1 cellular context compared by ENCODE assay signal in the genomic region with DNA sequence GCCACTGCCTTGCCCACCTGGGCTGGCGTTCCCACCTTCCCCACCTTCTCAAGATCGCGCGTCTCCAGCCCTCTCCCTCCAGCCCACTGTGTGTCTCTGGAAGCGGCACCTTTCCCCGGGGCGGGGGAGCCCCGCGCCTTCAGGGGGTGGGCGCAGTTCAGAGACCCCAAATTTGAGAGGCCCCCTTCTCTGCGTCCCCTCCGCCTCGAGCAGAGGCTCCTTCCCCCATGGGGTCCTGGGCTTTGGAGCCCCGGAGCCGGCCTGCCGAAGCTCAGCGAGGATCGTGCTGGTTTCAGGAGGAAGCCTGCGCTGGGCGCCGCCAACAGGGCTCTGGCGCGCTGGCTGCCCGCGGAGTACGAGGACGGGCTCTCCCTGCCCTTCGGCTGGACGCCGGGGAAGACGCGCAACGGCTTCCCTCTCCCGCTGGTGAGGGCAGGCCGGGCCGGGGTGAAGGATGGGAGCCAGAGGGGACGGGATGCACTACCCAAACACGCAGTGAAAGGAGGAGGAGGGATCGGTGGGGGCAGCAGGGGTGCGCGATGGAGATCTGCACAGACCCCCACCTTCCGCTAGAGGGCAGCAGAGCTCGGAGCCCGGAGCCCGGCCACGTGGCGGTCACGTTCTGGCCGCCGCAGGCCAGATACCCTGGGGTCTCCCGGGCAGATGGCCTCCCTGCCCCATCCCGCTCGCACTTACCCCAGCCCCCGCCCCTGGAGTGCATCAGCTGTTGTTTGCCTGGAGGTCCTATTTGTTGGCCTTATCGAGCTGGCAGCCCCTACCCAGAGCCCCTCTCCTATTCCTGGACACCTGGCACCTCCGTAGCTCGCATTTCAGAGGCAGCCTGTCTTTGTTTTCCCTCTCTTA.
TF ChIP-seq lines count a peak whose summit lies in the region.

No MANE protein-coding gene starts in this region.

TF ChIP-seq in GM12878, 131 proteins besides CTCF, POLR2A, EP300 and RAD21 (continues in another document):
- TF ChIP-seq SMAD1 (IDR thresholded peaks at IDR 0.05; ENCODE audit: low read depth, partially characterized antibody): no peak
- TF ChIP-seq BCLAF1 (IDR thresholded peaks at IDR 0.05): no peak
- TF ChIP-seq POU2F2 (IDR thresholded peaks at IDR 0.05; ENCODE audit: borderline replicate concordance, low read depth, low read length): no peak
- no peak for TF ChIP-seq CHD1 (IDR thresholded peaks at IDR 0.05; ENCODE audit: low read depth, low read length)
- TF ChIP-seq GATAD2B (conservative IDR thresholded peaks at IDR 0.05; ENCODE audit: low read depth): peak; percentile 49; the same call in 1 of the 2 replicates
- TF ChIP-seq ZNF24 (IDR thresholded peaks at IDR 0.05): no peak
- no peak for TF ChIP-seq RUNX3 (IDR thresholded peaks at IDR 0.05; ENCODE audit: low read length)
- no peak for TF ChIP-seq FOXM1 (IDR thresholded peaks at IDR 0.05; ENCODE audit: low read depth, low read length)
- TF ChIP-seq ZNF274 (IDR thresholded peaks at IDR 0.05; ENCODE audit: insufficient read depth, insufficient read length): no peak
- TF ChIP-seq CREB1 (IDR thresholded peaks at IDR 0.05; ENCODE audit: low read depth): no peak
- TF ChIP-seq IRF4 (IDR thresholded peaks at IDR 0.05; ENCODE audit: low read depth, low read length): no peak
- TF ChIP-seq SMAD5 (IDR thresholded peaks at IDR 0.05; ENCODE audit: low read depth): no peak
- TF ChIP-seq, protein P1, sequence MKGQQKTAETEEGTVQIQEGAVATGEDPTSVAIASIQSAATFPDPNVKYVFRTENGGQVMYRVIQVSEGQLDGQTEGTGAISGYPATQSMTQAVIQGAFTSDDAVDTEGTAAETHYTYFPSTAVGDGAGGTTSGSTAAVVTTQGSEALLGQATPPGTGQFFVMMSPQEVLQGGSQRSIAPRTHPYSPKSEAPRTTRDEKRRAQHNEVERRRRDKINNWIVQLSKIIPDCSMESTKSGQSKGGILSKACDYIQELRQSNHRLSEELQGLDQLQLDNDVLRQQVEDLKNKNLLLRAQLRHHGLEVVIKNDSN (IDR thresholded peaks at IDR 0.05; ENCODE audit: borderline replicate concordance, extremely low read length, insufficient read depth, low read depth, low read length): peak; percentile 83
- no peak for TF ChIP-seq PKNOX1 (IDR thresholded peaks at IDR 0.05)
- no peak for TF ChIP-seq ZNF384 (IDR thresholded peaks at IDR 0.05; ENCODE audit: borderline replicate concordance, low read depth, low read length)
- no peak for TF ChIP-seq ZNF622 (IDR thresholded peaks at IDR 0.05)
- TF ChIP-seq SRF (IDR thresholded peaks at IDR 0.05; ENCODE audit: low read depth in 2 of 2, low read length in 2 of 2): no peak
- TF ChIP-seq IKZF1 (conservative IDR thresholded peaks at IDR 0.05): peak; percentile 58; the same call in 1 of the 2 replicates
- TF ChIP-seq TCF7 (IDR thresholded peaks at IDR 0.05; ENCODE audit: borderline replicate concordance): no peak
- TF ChIP-seq ZBED1 (IDR thresholded peaks at IDR 0.05; ENCODE audit: borderline replicate concordance): no peak
- TF ChIP-seq RCOR1 (conservative IDR thresholded peaks at IDR 0.05; ENCODE audit: low read depth, low read length): no peak
- no peak for TF ChIP-seq CBX5 (IDR thresholded peaks at IDR 0.05; ENCODE audit: low read depth)
- no peak for TF ChIP-seq HDAC2 (IDR thresholded peaks at IDR 0.05)
- no peak for TF ChIP-seq SUPT20H (IDR thresholded peaks at IDR 0.05; ENCODE audit: borderline replicate concordance, control insufficient read depth, low read depth, low read length)
- TF ChIP-seq PAX8 (IDR thresholded peaks at IDR 0.05): no peak
- TF ChIP-seq NRF1 (conservative IDR thresholded peaks at IDR 0.05; ENCODE audit: low read depth, low read length): no peak
- TF ChIP-seq MYB (IDR thresholded peaks at IDR 0.05; ENCODE audit: borderline replicate concordance, low read depth, low read length): no peak
- TF ChIP-seq KDM1A (IDR thresholded peaks at IDR 0.05; ENCODE audit: borderline replicate concordance): no peak
- TF ChIP-seq SREBF1 (IDR thresholded peaks at IDR 0.05; ENCODE audit: low read length): no peak
- TF ChIP-seq CUX1 (IDR thresholded peaks at IDR 0.05; ENCODE audit: insufficient replicate concordance, low read depth, low read length): no peak
- peak; percentile 41; the same call in 1 of the 2 replicates for TF ChIP-seq ATF3 (IDR thresholded peaks at IDR 0.05; ENCODE audit: borderline replicate concordance, extremely low read depth, low read depth, low read length)
- peak; percentile 63; the same call in 1 of the 2 replicates for TF ChIP-seq RB1 (IDR thresholded peaks at IDR 0.05; ENCODE audit: borderline replicate concordance)
- TF ChIP-seq PBX3 (IDR thresholded peaks at IDR 0.05; ENCODE audit: insufficient replicate concordance, low read depth, low read length): no peak
- TF ChIP-seq RELA (IDR thresholded peaks at IDR 0.05; ENCODE audit: borderline replicate concordance, partially characterized antibody): no peak
- TF ChIP-seq POLR2AphosphoS2 (IDR thresholded peaks at IDR 0.05; ENCODE audit: low read depth, low read length): no peak
- TF ChIP-seq BMI1 (IDR thresholded peaks at IDR 0.05; ENCODE audit: borderline replicate concordance): no peak
- no peak for TF ChIP-seq BRCA1 (IDR thresholded peaks at IDR 0.05; ENCODE audit: low read depth, low read length)
- TF ChIP-seq ATF7 (IDR thresholded peaks at IDR 0.05; ENCODE audit: low read depth): no peak
- TF ChIP-seq RAD51 (IDR thresholded peaks at IDR 0.05): peak; percentile 82
- TF ChIP-seq, protein P2, sequence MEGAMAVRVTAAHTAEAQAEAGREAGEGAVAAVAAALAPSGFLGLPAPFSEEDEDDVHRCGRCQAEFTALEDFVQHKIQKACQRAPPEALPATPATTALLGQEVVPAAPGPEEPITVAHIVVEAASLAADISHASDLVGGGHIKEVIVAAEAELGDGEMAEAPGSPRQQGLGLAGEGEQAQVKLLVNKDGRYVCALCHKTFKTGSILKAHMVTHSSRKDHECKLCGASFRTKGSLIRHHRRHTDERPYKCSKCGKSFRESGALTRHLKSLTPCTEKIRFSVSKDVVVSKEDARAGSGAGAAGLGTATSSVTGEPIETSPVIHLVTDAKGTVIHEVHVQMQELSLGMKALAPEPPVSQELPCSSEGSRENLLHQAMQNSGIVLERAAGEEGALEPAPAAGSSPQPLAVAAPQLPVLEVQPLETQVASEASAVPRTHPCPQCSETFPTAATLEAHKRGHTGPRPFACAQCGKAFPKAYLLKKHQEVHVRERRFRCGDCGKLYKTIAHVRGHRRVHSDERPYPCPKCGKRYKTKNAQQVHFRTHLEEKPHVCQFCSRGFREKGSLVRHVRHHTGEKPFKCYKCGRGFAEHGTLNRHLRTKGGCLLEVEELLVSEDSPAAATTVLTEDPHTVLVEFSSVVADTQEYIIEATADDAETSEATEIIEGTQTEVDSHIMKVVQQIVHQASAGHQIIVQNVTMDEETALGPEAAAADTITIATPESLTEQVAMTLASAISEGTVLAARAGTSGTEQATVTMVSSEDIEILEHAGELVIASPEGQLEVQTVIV (IDR thresholded peaks at IDR 0.05; ENCODE audit: borderline replicate concordance, partially characterized antibody): no peak
- peak; percentile 29 for TF ChIP-seq SP1 (IDR thresholded peaks at IDR 0.05; ENCODE audit: low read depth, low read length)
- TF ChIP-seq HCFC1 (IDR thresholded peaks at IDR 0.05; ENCODE audit: low read length): 0 out of 2 replicates have a peak, but pooled peaks have one; percentile 28
- TF ChIP-seq ZZZ3 (IDR thresholded peaks at IDR 0.05; ENCODE audit: control insufficient read depth, insufficient read length, low read depth): no peak
- TF ChIP-seq HDGF (IDR thresholded peaks at IDR 0.05): no peak
- TF ChIP-seq NFYA (IDR thresholded peaks at IDR 0.05; ENCODE audit: borderline replicate concordance, low read depth, low read length): no peak
- no peak for TF ChIP-seq SUZ12 (IDR thresholded peaks at IDR 0.05; ENCODE audit: unreplicated experiment)
